17 cellular contexts compared by ENCODE assay signal in the genomic region with DNA sequence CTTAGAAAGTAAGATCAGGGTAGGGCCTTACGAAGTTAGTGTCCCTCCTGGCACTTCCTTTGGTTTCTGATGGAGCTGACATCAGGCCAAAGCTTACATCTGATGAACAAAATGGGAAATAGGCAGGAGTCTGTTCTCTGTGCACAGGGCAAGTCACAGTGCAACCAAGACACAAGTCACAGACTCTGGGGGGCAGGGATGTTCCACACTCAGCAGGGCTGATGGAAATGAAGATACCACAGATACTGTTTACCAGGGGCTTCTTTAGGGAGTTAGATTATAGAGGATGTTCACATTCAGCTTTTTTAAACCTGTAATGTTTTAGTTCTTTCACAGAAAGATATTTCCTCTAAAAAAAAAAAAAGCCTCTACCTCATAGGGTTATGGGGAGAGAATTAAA.
"Had no signal": no experiment of that assay in that cellular context is flagged by ENCODE, and none has a peak within 500 bp of the region (broad histone marks: within the 10 kb centered on the region; RNA-seq: fewer than 3 reads in every experiment).

No MANE protein-coding gene starts in this region.

- DNase-seq: activated CD4-positive, CD25-positive, alpha-beta regulatory T cell treated with anti-CD3 and anti-CD28 coated beads, Interleukin-2, amount 50 U/mL, for 72 hours; effector memory CD4-positive, alpha-beta T cell; foreskin keratinocyte; glutamatergic neuron; hypothalamus; kidney; left ventricle myocardium superior; mesenchymal stem cell; stimulated activated CD4-positive, alpha-beta T cell treated with anti-CD3 and anti-CD28 coated beads, Interleukin-15, amount 100 ng/mL, for 24 hours; stimulated activated CD4-positive, alpha-beta T cell treated with anti-CD3 and anti-CD28 coated beads, Interleukin-4, amount 100 ng/mL, for 1 hour; stimulated activated naive B cell treated with anti-CD40 and anti-IgM and Interleukin-4, amounts not matched to agents 10 μg/mL and 1 μg/mL and 100 μg/mL, for 72 hours; substantia nigra; uterus had no signal

- H3K9me3 Mint-ChIP-seq: activated T-helper 2 cell treated with anti-CD3 and anti-CD28 coated beads, Interferon-gamma antibody, Interleukin-2, Interleukin-4, amounts not matched to agents 10 μg/mL and 5 μg/mL and 100 μg/mL, durations not matched to agents 14 hours and 24 hours and 36 hours; dendritic cell treated with granulocyte-macrophage colony-stimulating factor and Interleukin-4, amounts not matched to agents 40 ng/mL and 50 ng/mL, for 4 days; natural killer cell treated with Interleukin-12 subunit alpha and Interleukin-12 subunit beta and Interleukin-15 and Interleukin-18, amount 100 ng/mL, for 72 hours; stimulated activated naive B cell treated with anti-CD40 and anti-IgM and Interleukin-4, amounts not matched to agents 10 μg/mL and 1 μg/mL and 100 μg/mL, for 72 hours had no signal

- H3K4me3 Mint-ChIP-seq: dendritic cell treated with granulocyte-macrophage colony-stimulating factor and Interleukin-4, amounts not matched to agents 40 ng/mL and 50 ng/mL, for 4 days; natural killer cell treated with Interleukin-12 subunit alpha and Interleukin-12 subunit beta and Interleukin-15 and Interleukin-18, amount 100 ng/mL, for 72 hours; stimulated activated naive B cell treated with anti-CD40 and anti-IgM and Interleukin-4, amounts not matched to agents 10 μg/mL and 1 μg/mL and 100 μg/mL, for 72 hours had no signal

- H3K27me3 Mint-ChIP-seq: stimulated activated naive B cell treated with anti-CD40 and anti-IgM and Interleukin-4, amounts not matched to agents 10 μg/mL and 1 μg/mL and 100 μg/mL, for 72 hours had no signal

- H3K27ac Mint-ChIP-seq: activated T-helper 2 cell treated with anti-CD3 and anti-CD28 coated beads, Interferon-gamma antibody, Interleukin-2, Interleukin-4, amounts not matched to agents 10 μg/mL and 5 μg/mL and 100 μg/mL, durations not matched to agents 14 hours and 24 hours and 36 hours; stimulated activated naive B cell treated with anti-CD40 and anti-IgM and Interleukin-4, amounts not matched to agents 10 μg/mL and 1 μg/mL and 100 μg/mL, for 72 hours had no signal

- ATAC-seq: foreskin keratinocyte; left ventricle myocardium superior; natural killer cell treated with Interleukin-12 subunit alpha and Interleukin-12 subunit beta and Interleukin-15 and Interleukin-18, amount 100 ng/mL, for 72 hours; stimulated activated naive B cell treated with anti-CD40 and anti-IgM and Interleukin-4, amounts not matched to agents 10 μg/mL and 1 μg/mL and 100 μg/mL, for 72 hours had no signal

- H3K36me3 Mint-ChIP-seq: activated naive CD4-positive, alpha-beta T cell treated with anti-CD3 and anti-CD28 coated beads, Interleukin-2, amount 50 U/mL, for 72 hours; natural killer cell treated with Interleukin-12 subunit alpha and Interleukin-12 subunit beta and Interleukin-15 and Interleukin-18, amount 100 ng/mL, for 72 hours; stimulated activated naive B cell treated with anti-CD40 and anti-IgM and Interleukin-4, amounts not matched to agents 10 μg/mL and 1 μg/mL and 100 μg/mL, for 72 hours had no signal
